In genomic region chr1:246302251-246302625, GRCh38 we compare ENCODE assay signal across 2 cellular contexts.
TF ChIP-seq lines count a peak whose summit lies in the region.

No MANE protein-coding gene starts in this region.

TF ChIP-seq in IMR-90, 13 proteins besides CTCF, POLR2A, EP300 and RAD21 (continued from another document):
- no peak for TF ChIP-seq SMC3 (IDR thresholded peaks at IDR 0.05; ENCODE audit: low read depth, low read length)
- TF ChIP-seq CHD1 (IDR thresholded peaks at IDR 0.05; ENCODE audit: low read depth, low read length): no peak
- no peak for TF ChIP-seq ELK1 (IDR thresholded peaks at IDR 0.05; ENCODE audit: borderline replicate concordance, low read depth, low read length)
- TF ChIP-seq RCOR1 (IDR thresholded peaks at IDR 0.05; ENCODE audit: insufficient replicate concordance, low read length): no peak
- no peak for TF ChIP-seq MXI1 (IDR thresholded peaks at IDR 0.05; ENCODE audit: borderline replicate concordance, low read depth, low read length)
- no peak for TF ChIP-seq RFX5 (IDR thresholded peaks at IDR 0.05; ENCODE audit: low read depth, low read length)
- TF ChIP-seq MAFK (IDR thresholded peaks at IDR 0.05; ENCODE audit: low read depth, low read length): no peak
- TF ChIP-seq FOS (IDR thresholded peaks at IDR 0.05; ENCODE audit: low read depth, low read length): no peak

TF ChIP-seq in neural cell, 6 proteins besides CTCF, POLR2A, EP300 and RAD21 (continued from another document):
- no peak for TF ChIP-seq REST (IDR thresholded peaks at IDR 0.05; ENCODE audit: borderline replicate concordance)
TF ChIP-seq in neural cell: peak in this region for 0.
